9 cellular contexts compared by ENCODE assay signal in the genomic region with DNA sequence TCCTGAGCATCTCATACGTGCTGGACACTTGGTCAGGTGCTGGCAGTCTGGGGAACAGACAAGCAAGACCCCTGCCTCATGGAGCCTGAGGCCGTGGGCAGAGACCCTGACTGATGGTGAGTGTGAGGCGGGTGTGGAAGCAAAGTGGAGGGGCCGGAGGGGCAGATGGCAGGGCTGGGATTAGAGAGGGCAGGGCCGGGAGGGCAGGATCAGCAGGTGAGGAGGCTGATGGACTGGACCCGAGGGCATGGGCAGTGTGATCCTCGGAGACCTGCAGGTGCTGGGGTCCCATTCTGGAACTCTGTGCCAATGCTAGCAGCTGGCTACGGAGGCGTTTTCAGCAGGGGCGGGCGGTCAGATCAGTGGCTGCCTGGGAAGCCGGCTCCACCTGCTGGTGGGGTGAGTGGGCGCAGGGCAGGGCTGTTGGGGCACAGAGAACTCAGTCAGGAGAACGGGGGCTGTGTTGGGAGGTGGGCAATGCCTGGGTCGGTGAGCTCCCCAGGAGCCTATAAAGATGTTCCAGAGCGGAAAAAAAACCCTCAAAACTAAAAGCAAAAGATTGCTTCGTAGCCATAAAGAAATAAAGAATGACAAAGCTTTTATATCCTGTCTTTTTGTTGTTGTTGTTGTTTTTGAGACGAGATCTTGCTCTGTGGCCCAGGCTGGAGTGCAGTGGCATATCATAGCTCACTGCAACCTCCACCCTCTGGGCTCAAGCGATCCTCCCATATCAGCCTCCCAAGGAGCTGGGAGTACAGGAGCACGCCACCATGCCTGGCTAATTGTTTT. TPM values are rescaled to one million over a fixed set of nuclear protein-coding genes. Genes with fewer than 3 reads are reported as not detected.
DNase-seq lines count a peak whose midpoint lies in the region; ATAC-seq, FAIRE-seq and TF ChIP-seq lines count a peak whose summit lies in the region.
"Had no signal": no experiment of that assay in that cellular context is flagged by ENCODE, and none has a peak within 500 bp of the region (broad histone marks: within the 10 kb centered on the region; RNA-seq: fewer than 3 reads in every experiment).

No MANE protein-coding gene starts in this region.

- peak overlapping the region; percentile 30; the same call in 1 of the 2 replicates for H3K4me2 ChIP-seq in GM12878 (ENCODE audit: control insufficient read depth, insufficient read depth)

- H3K9me3 Mint-ChIP-seq in natural killer cell: no peaks in the 10 kb centered on the region

- H3K27me3 Mint-ChIP-seq in natural killer cell (ENCODE audit: low read depth in 2 of 2): peaks cover 18 to 20% of the 10 kb centered on the region in 2 donors

- H3K9ac ChIP-seq in GM12878 (ENCODE audit: control insufficient read depth, insufficient read depth, low read length): no peak overlapping the region

- H3K4me1 ChIP-seq in GM12878 (ENCODE audit: control insufficient read depth, insufficient read depth, low read length): peaks cover 46% of the 10 kb centered on the region

- peak; percentile 78 for TF ChIP-seq RAD21 in GM12878 (IDR thresholded peaks at IDR 0.05; ENCODE audit: insufficient read depth, low read depth, low read length)

- H3K9me3 ChIP-seq in GM12878 (replicated peaks; ENCODE audit: control insufficient read depth, insufficient read depth, low read length): no peaks in the 10 kb centered on the region

- H3K36me3 Mint-ChIP-seq in natural killer cell: no peaks in the 10 kb centered on the region

- DNase-seq in DMS153 treated with DMSO at 0.1 percent for 48 hours (lab: John Stamatoyannopoulos, UW; ENCODE audit: unreplicated experiment): peak; percentile 29
- DNase-seq in DMS153 (lab: John Stamatoyannopoulos, UW): no peak
- peak; percentile 56 for DNase-seq in MV-4-11 (lab: John Stamatoyannopoulos, UW)
- DNase-seq in GM12878 (ENCODE audit: low read depth, low spot score): no peak
- DNase-seq in natural killer cell: no peak
- no peak for DNase-seq in urothelium cell line (ENCODE audit: low spot score)

- H3K36me3 ChIP-seq in GM12878 (ENCODE audit: control insufficient read depth in 2 of 2, insufficient read depth in 2 of 2, low read length in 1 of 2): no peaks in the 10 kb centered on the region

- SMC1A ChIA-PET in GM12878 (lab: Charles Lee; ENCODE audit: uncharacterized antibody, unreplicated experiment): interaction anchor here (1.0 to 3.1 kb wide), 3 partner anchors 10 to 85 kb away, joined by 3 to 11 read pairs (median 5); no protein-coding TSS in a partner anchor

- TF ChIP-seq POLR2A in GM12878 (IDR thresholded peaks at IDR 0.05; ENCODE audit: low read depth, low read length): no peak

- 29% methylated on average over 16 of the region's 20 CpGs for WGBS in GM12878 (ENCODE audit: insufficient coverage, insufficient replicate concordance, low lambda C conversion rate, missing lambda C conversion rate)

- ATAC-seq in GM12878: peak; percentile 62
- peak; percentile 29 to 65 (median 63) for ATAC-seq in natural killer cell
- ATAC-seq in GM21367 (IDR thresholded peaks at IDR 0.05; ENCODE audit: unreplicated experiment): no peak
- ATAC-seq in HG03025 (IDR thresholded peaks at IDR 0.05; ENCODE audit: low FRiP score, unreplicated experiment): no peak

- H2AFZ ChIP-seq in GM12878 (ENCODE audit: control insufficient read depth, low read depth, low read length): no peak overlapping the region

- intact Hi-C loops in GM12878 (cut with micrococcal nuclease; ENCODE audit: unreplicated experiment): loop anchor here (2.0 to 5.0 kb wide), 4 partner anchors 43 to 203 kb away; a partner anchor contains a TSS
- intact Hi-C loops in natural killer cell (cut with micrococcal nuclease): no loop called here

- RAD21 ChIA-PET in GM12878 (lab: Charles Lee; ENCODE audit: unreplicated experiment): interaction anchor here (0.6 to 1.6 kb wide), 3 partner anchors 40 to 204 kb away, joined by 3 to 5 read pairs (median 3); no protein-coding TSS in a partner anchor

- FAIRE-seq in GM12878 (lab: Jason Lieb, UNC) (no peak), urothelium cell line (lab: Jason Lieb, UNC) (no peak)

- H3K79me2 ChIP-seq in GM12878 (ENCODE audit: control insufficient read depth, insufficient read depth, low read length): no peaks in the 10 kb centered on the region

- no TSS peak for BruUV-seq in GM12878 (replicated peaks; lab: Mats Ljungman, UMichigan)

- no peak overlapping the region for H3K4me3 ChIP-seq in GM12878
- H3K4me3 ChIP-seq: SK-N-MC had no signal

- no peak overlapping the region for H3K27ac ChIP-seq in GM12878 (ENCODE audit: control insufficient read depth, insufficient read depth)
- H3K27ac ChIP-seq: SK-N-MC had no signal

- CTCF ChIA-PET in GM12878 (lab: Yijun Ruan, JAX): interaction anchor here (0.6 to 4.0 kb wide), 17 partner anchors 8 to 748 kb away, joined by 3 to 29 read pairs (median 4); no protein-coding TSS in a partner anchor

- H3K4me1 Mint-ChIP-seq in natural killer cell: peaks cover 8 to 11% of the 10 kb centered on the region in 2 donors

- no peaks in the 10 kb centered on the region for H3K27me3 ChIP-seq in GM12878 (replicated peaks in 1 of 2; ENCODE audit: control insufficient read depth in 2 of 2, insufficient read depth in 2 of 2, low read length in 1 of 2)

- H3K27ac Mint-ChIP-seq in natural killer cell: no peak overlapping the region

- peak; percentile 68 to 90 (median 83) for TF ChIP-seq CTCF in GM12878 (IDR thresholded peaks at IDR 0.05 in 2 of 3, conservative IDR thresholded peaks at IDR 0.05 in 1 of 3; ENCODE audit: control insufficient read depth in 2 of 3, extremely low read depth in 1 of 3, insufficient read depth in 1 of 3, low read depth in 3 of 3, low read length in 3 of 3)
- TF ChIP-seq CTCF in natural killer cell (IDR thresholded peaks at IDR 0.05): no peak

- in situ Hi-C loops in GM12878 (cut with MboI): no loop called here

- no peak overlapping the region for H3K4me3 Mint-ChIP-seq in natural killer cell

- no peak for TF ChIP-seq EP300 in GM12878 (IDR thresholded peaks at IDR 0.05; ENCODE audit: borderline replicate concordance in 1 of 2, control insufficient read depth in 1 of 2, low read depth in 2 of 2, low read length in 2 of 2)

- no peaks in the 10 kb centered on the region for H4K20me1 ChIP-seq in GM12878 (ENCODE audit: control insufficient read depth, insufficient read depth)

- POLR2A ChIA-PET in GM12878 (lab: Charles Lee): interaction anchor here (1.0 kb wide), 1 partner anchor 41 kb away, joined by 3 read pairs; no protein-coding TSS in a partner anchor

RNA-seq across cellular contexts. Expression of a gene that starts 8.9 kb away (rescaled TPM):
- 5.8 and 6.9 TPM in 2 replicates for total RNA-seq in GM12878 (2013; cell fraction: nucleolus; rRNA removed)
- total RNA-seq in GM12878 (2014; rRNA removed): 9.3 and 9.8 TPM in 2 replicates
- 6.8 and 7.7 TPM in 2 replicates for total RNA-seq in GM12878 (2014; rRNA removed; fragmentation: Illumina TruSeq; extraction: Trizol)
- total RNA-seq in GM12878 (2021): 12.8 and 13.1 TPM in 2 replicates
- polyA plus RNA-seq in GM12878 (2011; ENCODE audit: low read depth): 2.1 TPM
- 0.17 and 0.23 TPM in 2 replicates for polyA plus RNA-seq in GM12878 (2011; rRNA removed)
- polyA plus RNA-seq in GM12878 (2011; cell fraction: cytosol; rRNA removed): 0.74 and 0.85 TPM in 2 replicates
- 0.30 and 0.41 TPM in 2 replicates for polyA plus RNA-seq in GM12878 (2011; cell fraction: nucleus; rRNA removed)
- 5.9 and 8.1 TPM in 2 replicates for polyA plus RNA-seq in GM12878 (2012)
- polyA plus RNA-seq in GM12878 (2014; fragmentation: Illumina TruSeq; extraction: Trizol): 1.6 and 5.8 TPM in 2 replicates
- polyA plus RNA-seq in GM12878 (2014; fragmentation: Nextera tagmentation; extraction: Ambion mirVana): 1 to 10 TPM in 1 of 2 experiments, under 1 TPM in 1; 0.72 to 2.5 TPM
- polyA plus RNA-seq in GM12878 (2014; rRNA removed): 17.5 and 20.1 TPM in 2 replicates
- polyA plus RNA-seq in GM12878 (2016; fragmentation: Nextera tagmentation; extraction: Ambion mirVana): 1 to 10 TPM; 5.7 to 7.9 TPM
- not detected in 2 replicates for polyA minus RNA-seq in GM12878 (2011; rRNA and poly(A)+ RNA removed)
- not detected in 2 replicates for polyA minus RNA-seq in GM12878 (2011; cell fraction: cytosol; rRNA and poly(A)+ RNA removed)
- polyA minus RNA-seq in GM12878 (2011; cell fraction: nucleus; rRNA and poly(A)+ RNA removed): not detected in 2 replicates
- total RNA-seq in natural killer cell: 1 to 10 TPM in 2 of 3 donors, under 1 TPM in 1; 0.71 to 2.2 (median 1.8) TPM

RNA-seq across cellular contexts. Expression of a gene that starts 39.5 kb away (rescaled TPM):
- 32.6 and 34.2 TPM in 2 replicates for total RNA-seq in GM12878 (2013; cell fraction: nucleolus; rRNA removed)
- total RNA-seq in GM12878 (2014; rRNA removed) (29.4 and 29.7 TPM in 2 replicates), GM12878 (2014; rRNA removed; fragmentation: Illumina TruSeq; extraction: Trizol) (27.0 and 30.1 TPM in 2 replicates), GM12878 (2021) (34.4 and 40.1 TPM in 2 replicates), natural killer cell (10 to 100 TPM; 21.2 to 26.4 (median 24.1) TPM)
- polyA plus RNA-seq in GM12878 (2011; ENCODE audit: low read depth): 8.0 TPM
- polyA plus RNA-seq in GM12878 (2011; rRNA removed) (19.9 and 36.9 TPM in 2 replicates), GM12878 (2014; fragmentation: Illumina TruSeq; extraction: Trizol) (14.9 and 17.8 TPM in 2 replicates), GM12878 (2014; fragmentation: Nextera tagmentation; extraction: Ambion mirVana) (10 to 100 TPM in 1 of 2 experiments, 1 to 10 TPM in 1; 7.8 to 16.5 TPM), GM12878 (2014; rRNA removed) (45.2 and 50.9 TPM in 2 replicates), GM12878 (2016; fragmentation: Nextera tagmentation; extraction: Ambion mirVana) (10 to 100 TPM; 59.8 to 62.0 TPM)
- polyA plus RNA-seq in GM12878 (2011; cell fraction: cytosol; rRNA removed): 33.4 and 45.7 TPM in 2 replicates
- polyA plus RNA-seq in GM12878 (2011; cell fraction: nucleus; rRNA removed): 30.6 and 33.4 TPM in 2 replicates
- 11.6 and 14.6 TPM in 2 replicates for polyA plus RNA-seq in GM12878 (2012)
- 34.0 and 42.8 TPM in 2 replicates for polyA minus RNA-seq in GM12878 (2011; rRNA and poly(A)+ RNA removed)
- polyA minus RNA-seq in GM12878 (2011; cell fraction: cytosol; rRNA and poly(A)+ RNA removed): 17.5 and 20.7 TPM in 2 replicates
- 14.7 and 35.0 TPM in 2 replicates for polyA minus RNA-seq in GM12878 (2011; cell fraction: nucleus; rRNA and poly(A)+ RNA removed)

RNA-seq across cellular contexts. Expression of a gene that starts 39.7 kb away (rescaled TPM):
- 57.6 and 65.4 TPM in 2 replicates for total RNA-seq in GM12878 (2013; cell fraction: nucleolus; rRNA removed)
- total RNA-seq in GM12878 (2014; rRNA removed) (606 and 612 TPM in 2 replicates), GM12878 (2014; rRNA removed; fragmentation: Illumina TruSeq; extraction: Trizol) (473 and 480 TPM in 2 replicates), GM12878 (2021) (651 and 668 TPM in 2 replicates), natural killer cell (100 to 1,000 TPM; 338 to 422 (median 410) TPM)
- polyA plus RNA-seq in GM12878 (2011; ENCODE audit: low read depth): 399 TPM
- polyA plus RNA-seq in GM12878 (2011; rRNA removed) (723 and 922 TPM in 2 replicates), GM12878 (2014; fragmentation: Illumina TruSeq; extraction: Trizol) (616 and 801 TPM in 2 replicates), GM12878 (2014; fragmentation: Nextera tagmentation; extraction: Ambion mirVana) (1,000 to 10,000 TPM; 1,747 to 1,889 TPM), GM12878 (2014; rRNA removed) (854 and 876 TPM in 2 replicates), GM12878 (2016; fragmentation: Nextera tagmentation; extraction: Ambion mirVana) (100 to 1,000 TPM; 889 to 942 TPM)
- 1,082 and 1,324 TPM in 2 replicates for polyA plus RNA-seq in GM12878 (2011; cell fraction: cytosol; rRNA removed)
- polyA plus RNA-seq in GM12878 (2011; cell fraction: nucleus; rRNA removed): 520 and 608 TPM in 2 replicates
- 712 and 748 TPM in 2 replicates for polyA plus RNA-seq in GM12878 (2012)
- 340 and 443 TPM in 2 replicates for polyA minus RNA-seq in GM12878 (2011; rRNA and poly(A)+ RNA removed)
- polyA minus RNA-seq in GM12878 (2011; cell fraction: cytosol; rRNA and poly(A)+ RNA removed): 106 and 140 TPM in 2 replicates
- 58.5 and 67.8 TPM in 2 replicates for polyA minus RNA-seq in GM12878 (2011; cell fraction: nucleus; rRNA and poly(A)+ RNA removed)

Comparison
In these comparisons a context has a peak if more than half of its experiments do, and no peak if none do; other contexts are left out.
1. DNase-seq: peak in DMS153 treated with DMSO at 0.1 percent for 48 hours (single experiment) and MV-4-11 (single experiment); none in DMS153 (single experiment), GM12878 (single experiment), natural killer cell (single experiment) and urothelium cell line (single experiment).
2. ATAC-seq: peak in GM12878 (single experiment) and natural killer cell (3 of 3); none in GM21367 (single experiment) and HG03025 (single experiment).